ENCODE assay signal across 9 cellular contexts in the genomic region with DNA sequence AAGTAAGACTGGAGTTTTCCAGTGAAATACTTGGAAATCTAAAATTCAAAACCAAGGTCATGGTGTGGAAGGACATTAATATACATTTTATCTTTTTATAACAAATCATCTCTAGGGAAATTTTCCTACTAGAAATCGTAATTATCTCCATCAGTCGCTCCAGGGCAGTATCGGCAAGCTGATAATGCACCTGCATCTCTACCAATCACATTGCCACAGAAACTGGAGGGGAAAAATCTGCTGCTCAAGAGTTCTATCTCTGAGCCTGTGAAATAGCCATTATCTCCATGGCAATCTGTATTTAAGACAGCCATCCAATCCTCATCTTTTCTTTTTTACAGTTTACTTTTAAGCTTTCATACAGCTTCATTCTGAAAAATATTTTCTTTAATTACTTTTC.
"Had no signal": no experiment of that assay in that cellular context is flagged by ENCODE, and none has a peak within 500 bp of the region (broad histone marks: within the 10 kb centered on the region; RNA-seq: fewer than 3 reads in every experiment).

No MANE protein-coding gene starts in this region.

- H3K27ac Mint-ChIP-seq: GM23338, H9, HFFc6 had no signal

- H3K4me3 Mint-ChIP-seq: GM23338, H9, HFFc6 had no signal

- H2AFZ ChIP-seq: GM23248, GM23338 had no signal

- H3K4me2 ChIP-seq: GM23338 had no signal

- DNase-seq: GM23248, GOT3, H7, H9, HCEC 1CT, HFFc6 had no signal

- H3K27ac ChIP-seq: GM23248 had no signal

- H3K9ac ChIP-seq: GM23248 had no signal

- H3K4me3 ChIP-seq: GM23248, GM23338, HAP-1 had no signal

- H3K36me3 ChIP-seq: HAP-1 had no signal

- H3K9me3 ChIP-seq: HAP-1 had no signal

- H3K9me3 Mint-ChIP-seq: GM23338, H9 had no signal

- ATAC-seq: GM23338, HCT116 had no signal
